In the genomic region with DNA sequence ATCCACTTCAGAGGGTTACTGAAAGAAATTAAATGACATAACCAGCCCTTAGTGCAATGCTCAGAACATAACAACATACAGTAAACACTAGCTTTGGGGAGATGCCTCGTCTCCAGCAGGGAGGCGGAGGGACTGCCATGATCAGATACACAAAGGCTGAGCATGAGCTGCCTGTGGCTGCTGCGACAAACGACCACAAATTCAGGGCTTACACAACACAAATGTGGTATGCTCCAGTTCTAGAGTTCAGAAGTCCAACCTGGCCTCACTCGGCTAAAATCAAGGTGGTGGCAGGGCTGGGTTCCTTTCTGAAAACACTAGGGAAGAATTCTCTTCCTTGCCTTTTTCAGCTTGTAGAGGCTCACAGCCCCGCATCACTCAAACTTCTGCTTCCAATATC, we compare ENCODE assay signal across 6 cellular contexts.
"Had no signal": no experiment of that assay in that cellular context is flagged by ENCODE, and none has a peak within 500 bp of the region (broad histone marks: within the 10 kb centered on the region; RNA-seq: fewer than 3 reads in every experiment).

No MANE protein-coding gene starts in this region.

- ATAC-seq: K562 had no signal

- FAIRE-seq: HTR-8/SVneo, K562 had no signal

- H3K27me3 Mint-ChIP-seq: IgD-negative memory B cell had no signal

- H3K4me3 Mint-ChIP-seq: IgD-negative memory B cell had no signal

- H3K4me3 ChIP-seq: K562 had no signal

- H3K27ac ChIP-seq: HL-60 had no signal

- DNase-seq: IMR-90, KBM-7 had no signal

- H3K9me3 Mint-ChIP-seq: IgD-negative memory B cell had no signal
